In the genomic region with DNA sequence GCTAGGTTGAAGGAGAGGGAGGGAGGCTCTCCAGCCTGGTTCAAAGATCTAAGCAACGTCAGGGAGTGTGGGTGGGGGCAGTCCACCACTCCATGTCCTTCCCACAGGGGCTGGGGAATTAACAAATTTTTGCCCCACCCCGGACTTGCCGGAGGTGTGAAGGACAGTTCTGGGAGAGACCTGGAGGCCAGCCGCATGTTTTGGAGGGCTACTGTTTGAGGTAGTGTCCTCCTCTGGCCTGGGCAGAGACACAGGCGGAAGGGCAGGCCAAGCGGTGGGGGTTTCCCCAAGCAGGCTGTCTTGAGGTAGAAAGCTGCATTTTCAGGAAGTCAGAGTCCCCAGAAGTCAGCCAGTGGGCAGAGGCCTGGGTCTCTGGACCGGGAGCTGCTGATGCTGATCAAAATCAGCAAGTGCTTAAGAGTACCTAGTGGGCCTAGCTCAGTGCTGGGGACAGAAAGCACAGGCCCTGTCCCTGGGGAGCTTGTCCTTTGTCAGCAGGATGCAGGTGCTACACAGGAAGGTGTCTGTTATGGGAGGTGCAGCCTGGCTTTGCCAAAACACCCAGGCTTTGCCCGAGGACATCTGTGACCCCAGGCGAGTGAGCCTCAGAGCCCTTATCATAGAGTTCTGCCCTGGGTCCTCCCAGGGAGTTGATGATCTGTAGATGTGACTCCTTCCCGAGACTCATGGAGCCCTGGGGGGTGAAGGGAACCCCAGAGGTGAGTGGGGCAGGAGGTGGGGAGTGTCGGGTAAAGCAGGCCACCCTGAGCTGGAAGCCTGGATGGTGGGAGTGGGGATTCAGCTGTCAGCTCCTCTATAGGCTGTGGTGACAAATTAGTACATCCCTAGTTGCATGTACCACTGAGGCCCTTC, we compare ENCODE assay signal across 1 cellular context.
TF ChIP-seq lines count a peak whose summit lies in the region.

No MANE protein-coding gene starts in this region.

TF ChIP-seq in GM12878, 131 proteins besides CTCF, POLR2A, EP300 and RAD21 (continued from another document and continues in another):
- TF ChIP-seq, protein P1, sequence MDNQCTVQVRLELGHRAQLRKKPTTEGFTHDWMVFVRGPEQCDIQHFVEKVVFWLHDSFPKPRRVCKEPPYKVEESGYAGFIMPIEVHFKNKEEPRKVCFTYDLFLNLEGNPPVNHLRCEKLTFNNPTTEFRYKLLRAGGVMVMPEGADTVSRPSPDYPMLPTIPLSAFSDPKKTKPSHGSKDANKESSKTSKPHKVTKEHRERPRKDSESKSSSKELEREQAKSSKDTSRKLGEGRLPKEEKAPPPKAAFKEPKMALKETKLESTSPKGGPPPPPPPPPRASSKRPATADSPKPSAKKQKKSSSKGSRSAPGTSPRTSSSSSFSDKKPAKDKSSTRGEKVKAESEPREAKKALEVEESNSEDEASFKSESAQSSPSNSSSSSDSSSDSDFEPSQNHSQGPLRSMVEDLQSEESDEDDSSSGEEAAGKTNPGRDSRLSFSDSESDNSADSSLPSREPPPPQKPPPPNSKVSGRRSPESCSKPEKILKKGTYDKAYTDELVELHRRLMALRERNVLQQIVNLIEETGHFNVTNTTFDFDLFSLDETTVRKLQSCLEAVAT (IDR thresholded peaks at IDR 0.05), result 0 out of 2 replicates have a peak, but pooled peaks have one; percentile 37
- no peak for TF ChIP-seq SIX5 (IDR thresholded peaks at IDR 0.05; ENCODE audit: low read depth, low read length, severe bottlenecking)
- TF ChIP-seq ZSCAN29 (IDR thresholded peaks at IDR 0.05), result no peak
- no peak for TF ChIP-seq BACH1 (IDR thresholded peaks at IDR 0.05; ENCODE audit: borderline replicate concordance)
- TF ChIP-seq, protein P2, sequence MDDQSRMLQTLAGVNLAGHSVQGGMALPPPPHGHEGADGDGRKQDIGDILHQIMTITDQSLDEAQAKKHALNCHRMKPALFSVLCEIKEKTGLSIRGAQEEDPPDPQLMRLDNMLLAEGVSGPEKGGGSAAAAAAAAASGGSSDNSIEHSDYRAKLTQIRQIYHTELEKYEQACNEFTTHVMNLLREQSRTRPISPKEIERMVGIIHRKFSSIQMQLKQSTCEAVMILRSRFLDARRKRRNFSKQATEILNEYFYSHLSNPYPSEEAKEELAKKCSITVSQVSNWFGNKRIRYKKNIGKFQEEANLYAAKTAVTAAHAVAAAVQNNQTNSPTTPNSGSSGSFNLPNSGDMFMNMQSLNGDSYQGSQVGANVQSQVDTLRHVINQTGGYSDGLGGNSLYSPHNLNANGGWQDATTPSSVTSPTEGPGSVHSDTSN (IDR thresholded peaks at IDR 0.05; ENCODE audit: insufficient replicate concordance, low read depth, low read length), result no peak
- no peak for TF ChIP-seq SREBF1 (IDR thresholded peaks at IDR 0.05; ENCODE audit: low read length)
- TF ChIP-seq ZNF207 (IDR thresholded peaks at IDR 0.05; ENCODE audit: borderline replicate concordance), result no peak
- TF ChIP-seq HDAC2 (IDR thresholded peaks at IDR 0.05), result no peak
- no peak for TF ChIP-seq SUPT20H (IDR thresholded peaks at IDR 0.05; ENCODE audit: borderline replicate concordance, control insufficient read depth, low read depth, low read length)
- no peak for TF ChIP-seq RBBP5 (conservative IDR thresholded peaks at IDR 0.05)
- TF ChIP-seq IKZF2 (IDR thresholded peaks at IDR 0.05), result peak; percentile 77 to 85
- TF ChIP-seq MTA3 (IDR thresholded peaks at IDR 0.05; ENCODE audit: borderline replicate concordance, low read length), result no peak
- TF ChIP-seq LARP7 (IDR thresholded peaks at IDR 0.05), result no peak
- TF ChIP-seq SMC3 (IDR thresholded peaks at IDR 0.05; ENCODE audit: borderline replicate concordance, low read length), result no peak; the same call in 1 of the 2 replicates
- TF ChIP-seq NR2F1 (conservative IDR thresholded peaks at IDR 0.05), result peak; percentile 55; the same call in 1 of the 2 replicates
- peak; percentile 79 for TF ChIP-seq RELA (IDR thresholded peaks at IDR 0.05; ENCODE audit: borderline replicate concordance, partially characterized antibody)
- no peak for TF ChIP-seq RFX5 (IDR thresholded peaks at IDR 0.05; ENCODE audit: low read depth, low read length)
- no peak for TF ChIP-seq SMARCA5 (IDR thresholded peaks at IDR 0.05)
- no peak for TF ChIP-seq ESRRA (IDR thresholded peaks at IDR 0.05; ENCODE audit: low read length)
- TF ChIP-seq EED (IDR thresholded peaks at IDR 0.05; ENCODE audit: low read depth), result peak; percentile 81
- no peak for TF ChIP-seq ASH2L (IDR thresholded peaks at IDR 0.05; ENCODE audit: borderline replicate concordance, low read depth)
- TF ChIP-seq SUZ12 (IDR thresholded peaks at IDR 0.05; ENCODE audit: unreplicated experiment), result no peak
- TF ChIP-seq, protein P3, sequence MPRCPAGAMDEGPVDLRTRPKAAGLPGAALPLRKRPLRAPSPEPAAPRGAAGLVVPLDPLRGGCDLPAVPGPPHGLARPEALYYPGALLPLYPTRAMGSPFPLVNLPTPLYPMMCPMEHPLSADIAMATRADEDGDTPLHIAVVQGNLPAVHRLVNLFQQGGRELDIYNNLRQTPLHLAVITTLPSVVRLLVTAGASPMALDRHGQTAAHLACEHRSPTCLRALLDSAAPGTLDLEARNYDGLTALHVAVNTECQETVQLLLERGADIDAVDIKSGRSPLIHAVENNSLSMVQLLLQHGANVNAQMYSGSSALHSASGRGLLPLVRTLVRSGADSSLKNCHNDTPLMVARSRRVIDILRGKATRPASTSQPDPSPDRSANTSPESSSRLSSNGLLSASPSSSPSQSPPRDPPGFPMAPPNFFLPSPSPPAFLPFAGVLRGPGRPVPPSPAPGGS (IDR thresholded peaks at IDR 0.05; ENCODE audit: borderline replicate concordance, insufficient read depth, low read depth, low read length, poor library complexity, severe bottlenecking), result no peak
- no peak for TF ChIP-seq CBX3 (IDR thresholded peaks at IDR 0.05; ENCODE audit: borderline replicate concordance, low read depth)
- TF ChIP-seq GATAD2B (conservative IDR thresholded peaks at IDR 0.05; ENCODE audit: low read depth), result peak; percentile 65
- TF ChIP-seq, protein P4, sequence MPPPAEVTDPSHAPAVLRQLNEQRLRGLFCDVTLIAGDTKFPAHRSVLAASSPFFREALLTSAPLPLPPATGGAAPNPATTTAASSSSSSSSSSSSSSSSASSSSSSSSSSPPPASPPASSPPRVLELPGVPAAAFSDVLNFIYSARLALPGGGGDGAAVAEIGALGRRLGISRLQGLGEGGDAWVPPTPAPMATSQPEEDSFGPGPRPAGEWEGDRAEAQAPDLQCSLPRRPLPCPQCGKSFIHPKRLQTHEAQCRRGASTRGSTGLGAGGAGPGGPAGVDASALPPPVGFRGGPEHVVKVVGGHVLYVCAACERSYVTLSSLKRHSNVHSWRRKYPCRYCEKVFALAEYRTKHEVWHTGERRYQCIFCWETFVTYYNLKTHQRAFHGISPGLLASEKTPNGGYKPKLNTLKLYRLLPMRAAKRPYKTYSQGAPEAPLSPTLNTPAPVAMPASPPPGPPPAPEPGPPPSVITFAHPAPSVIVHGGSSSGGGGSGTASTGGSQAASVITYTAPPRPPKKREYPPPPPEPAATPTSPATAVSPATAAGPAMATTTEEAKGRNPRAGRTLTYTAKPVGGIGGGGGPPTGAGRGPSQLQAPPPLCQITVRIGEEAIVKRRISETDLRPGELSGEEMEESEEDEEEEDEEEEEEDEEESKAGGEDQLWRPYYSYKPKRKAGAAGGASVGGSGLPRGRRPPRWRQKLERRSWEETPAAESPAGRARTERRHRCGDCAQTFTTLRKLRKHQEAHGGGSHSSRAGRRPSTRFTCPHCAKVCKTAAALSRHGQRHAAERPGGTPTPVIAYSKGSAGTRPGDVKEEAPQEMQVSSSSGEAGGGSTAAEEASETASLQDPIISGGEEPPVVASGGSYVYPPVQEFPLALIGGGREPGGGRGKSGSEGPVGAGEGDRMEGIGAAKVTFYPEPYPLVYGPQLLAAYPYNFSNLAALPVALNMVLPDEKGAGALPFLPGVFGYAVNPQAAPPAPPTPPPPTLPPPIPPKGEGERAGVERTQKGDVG (CRISPR knock-in tag; IDR thresholded peaks at IDR 0.05), result no peak
- TF ChIP-seq SIN3A (IDR thresholded peaks at IDR 0.05; ENCODE audit: low read depth, low read length), result no peak
- TF ChIP-seq IRF4 (IDR thresholded peaks at IDR 0.05; ENCODE audit: low read depth, low read length), result 0 out of 2 replicates have a peak, but pooled peaks have one; percentile 23
- TF ChIP-seq CREM (IDR thresholded peaks at IDR 0.05; ENCODE audit: low read depth), result peak; percentile 45; the same call in 1 of the 2 replicates
- TF ChIP-seq, protein P5, sequence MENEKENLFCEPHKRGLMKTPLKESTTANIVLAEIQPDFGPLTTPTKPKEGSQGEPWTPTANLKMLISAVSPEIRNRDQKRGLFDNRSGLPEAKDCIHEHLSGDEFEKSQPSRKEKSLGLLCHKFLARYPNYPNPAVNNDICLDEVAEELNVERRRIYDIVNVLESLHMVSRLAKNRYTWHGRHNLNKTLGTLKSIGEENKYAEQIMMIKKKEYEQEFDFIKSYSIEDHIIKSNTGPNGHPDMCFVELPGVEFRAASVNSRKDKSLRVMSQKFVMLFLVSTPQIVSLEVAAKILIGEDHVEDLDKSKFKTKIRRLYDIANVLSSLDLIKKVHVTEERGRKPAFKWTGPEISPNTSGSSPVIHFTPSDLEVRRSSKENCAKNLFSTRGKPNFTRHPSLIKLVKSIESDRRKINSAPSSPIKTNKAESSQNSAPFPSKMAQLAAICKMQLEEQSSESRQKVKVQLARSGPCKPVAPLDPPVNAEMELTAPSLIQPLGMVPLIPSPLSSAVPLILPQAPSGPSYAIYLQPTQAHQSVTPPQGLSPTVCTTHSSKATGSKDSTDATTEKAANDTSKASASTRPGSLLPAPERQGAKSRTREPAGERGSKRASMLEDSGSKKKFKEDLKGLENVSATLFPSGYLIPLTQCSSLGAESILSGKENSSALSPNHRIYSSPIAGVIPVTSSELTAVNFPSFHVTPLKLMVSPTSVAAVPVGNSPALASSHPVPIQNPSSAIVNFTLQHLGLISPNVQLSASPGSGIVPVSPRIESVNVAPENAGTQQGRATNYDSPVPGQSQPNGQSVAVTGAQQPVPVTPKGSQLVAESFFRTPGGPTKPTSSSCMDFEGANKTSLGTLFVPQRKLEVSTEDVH (IDR thresholded peaks at IDR 0.05; ENCODE audit: low read depth, partially characterized antibody), result no peak
- peak; percentile 83 for TF ChIP-seq MEF2B (IDR thresholded peaks at IDR 0.05; ENCODE audit: partially characterized antibody, poor library complexity, severe bottlenecking)
- peak; percentile 68; the same call in 1 of the 2 replicates for TF ChIP-seq TAF1 (IDR thresholded peaks at IDR 0.05; ENCODE audit: borderline replicate concordance, low read depth, low read length)
- TF ChIP-seq, protein P6, sequence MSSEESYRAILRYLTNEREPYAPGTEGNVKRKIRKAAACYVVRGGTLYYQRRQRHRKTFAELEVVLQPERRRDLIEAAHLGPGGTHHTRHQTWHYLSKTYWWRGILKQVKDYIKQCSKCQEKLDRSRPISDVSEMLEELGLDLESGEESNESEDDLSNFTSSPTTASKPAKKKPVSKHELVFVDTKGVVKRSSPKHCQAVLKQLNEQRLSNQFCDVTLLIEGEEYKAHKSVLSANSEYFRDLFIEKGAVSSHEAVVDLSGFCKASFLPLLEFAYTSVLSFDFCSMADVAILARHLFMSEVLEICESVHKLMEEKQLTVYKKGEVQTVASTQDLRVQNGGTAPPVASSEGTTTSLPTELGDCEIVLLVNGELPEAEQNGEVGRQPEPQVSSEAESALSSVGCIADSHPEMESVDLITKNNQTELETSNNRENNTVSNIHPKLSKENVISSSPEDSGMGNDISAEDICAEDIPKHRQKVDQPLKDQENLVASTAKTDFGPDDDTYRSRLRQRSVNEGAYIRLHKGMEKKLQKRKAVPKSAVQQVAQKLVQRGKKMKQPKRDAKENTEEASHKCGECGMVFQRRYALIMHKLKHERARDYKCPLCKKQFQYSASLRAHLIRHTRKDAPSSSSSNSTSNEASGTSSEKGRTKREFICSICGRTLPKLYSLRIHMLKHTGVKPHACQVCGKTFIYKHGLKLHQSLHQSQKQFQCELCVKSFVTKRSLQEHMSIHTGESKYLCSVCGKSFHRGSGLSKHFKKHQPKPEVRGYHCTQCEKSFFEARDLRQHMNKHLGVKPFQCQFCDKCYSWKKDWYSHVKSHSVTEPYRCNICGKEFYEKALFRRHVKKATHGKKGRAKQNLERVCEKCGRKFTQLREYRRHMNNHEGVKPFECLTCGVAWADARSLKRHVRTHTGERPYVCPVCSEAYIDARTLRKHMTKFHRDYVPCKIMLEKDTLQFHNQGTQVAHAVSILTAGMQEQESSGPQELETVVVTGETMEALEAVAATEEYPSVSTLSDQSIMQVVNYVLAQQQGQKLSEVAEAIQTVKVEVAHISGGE (CRISPR knock-in tag; IDR thresholded peaks at IDR 0.05), result no peak
- TF ChIP-seq CHD2 (IDR thresholded peaks at IDR 0.05; ENCODE audit: borderline replicate concordance, low read depth, low read length), result no peak
- TF ChIP-seq RAD51 (IDR thresholded peaks at IDR 0.05), result no peak
- TF ChIP-seq SMAD5 (IDR thresholded peaks at IDR 0.05; ENCODE audit: low read depth), result no peak
- TF ChIP-seq ETV6 (conservative IDR thresholded peaks at IDR 0.05 in 1 of 2, IDR thresholded peaks at IDR 0.05 in 1 of 2; ENCODE audit: borderline replicate concordance in 1 of 2, low read depth in 1 of 2), result 0 out of 4 replicates have a peak, but pooled peaks of 1 of the 2 experiments have one; percentile 25
- no peak for TF ChIP-seq HDAC6 (IDR thresholded peaks at IDR 0.05; ENCODE audit: unreplicated experiment)
- TF ChIP-seq, protein P7, sequence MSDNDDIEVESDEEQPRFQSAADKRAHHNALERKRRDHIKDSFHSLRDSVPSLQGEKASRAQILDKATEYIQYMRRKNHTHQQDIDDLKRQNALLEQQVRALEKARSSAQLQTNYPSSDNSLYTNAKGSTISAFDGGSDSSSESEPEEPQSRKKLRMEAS (IDR thresholded peaks at IDR 0.05; ENCODE audit: low read depth, low read length), result peak; percentile 17; the same call in 1 of the 2 replicates
- TF ChIP-seq MYC (IDR thresholded peaks at IDR 0.05; ENCODE audit: insufficient read depth, insufficient read length, insufficient replicate concordance, low read length, severe bottlenecking), result no peak
- no peak for TF ChIP-seq CHD4 (IDR thresholded peaks at IDR 0.05)
- no peak for TF ChIP-seq FOXK2 (IDR thresholded peaks at IDR 0.05)
- peak; percentile 70 for TF ChIP-seq SPI1 (IDR thresholded peaks at IDR 0.05; ENCODE audit: borderline replicate concordance, insufficient read depth, low read depth, low read length)
- TF ChIP-seq, protein P8, sequence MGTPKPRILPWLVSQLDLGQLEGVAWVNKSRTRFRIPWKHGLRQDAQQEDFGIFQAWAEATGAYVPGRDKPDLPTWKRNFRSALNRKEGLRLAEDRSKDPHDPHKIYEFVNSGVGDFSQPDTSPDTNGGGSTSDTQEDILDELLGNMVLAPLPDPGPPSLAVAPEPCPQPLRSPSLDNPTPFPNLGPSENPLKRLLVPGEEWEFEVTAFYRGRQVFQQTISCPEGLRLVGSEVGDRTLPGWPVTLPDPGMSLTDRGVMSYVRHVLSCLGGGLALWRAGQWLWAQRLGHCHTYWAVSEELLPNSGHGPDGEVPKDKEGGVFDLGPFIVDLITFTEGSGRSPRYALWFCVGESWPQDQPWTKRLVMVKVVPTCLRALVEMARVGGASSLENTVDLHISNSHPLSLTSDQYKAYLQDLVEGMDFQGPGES (IDR thresholded peaks at IDR 0.05), result no peak; the same call in 1 of the 2 replicates
- no peak for TF ChIP-seq CBX5 (IDR thresholded peaks at IDR 0.05; ENCODE audit: low read depth)
- 0 out of 2 replicates have a peak, but pooled peaks have one; percentile 15 for TF ChIP-seq HDGF (IDR thresholded peaks at IDR 0.05)
- TF ChIP-seq STAT1 (conservative IDR thresholded peaks at IDR 0.05), result no peak
- TF ChIP-seq RUNX3 (IDR thresholded peaks at IDR 0.05; ENCODE audit: low read length), result peak; percentile 56
- TF ChIP-seq, protein P9, sequence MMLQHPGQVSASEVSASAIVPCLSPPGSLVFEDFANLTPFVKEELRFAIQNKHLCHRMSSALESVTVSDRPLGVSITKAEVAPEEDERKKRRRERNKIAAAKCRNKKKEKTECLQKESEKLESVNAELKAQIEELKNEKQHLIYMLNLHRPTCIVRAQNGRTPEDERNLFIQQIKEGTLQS (IDR thresholded peaks at IDR 0.05; ENCODE audit: borderline replicate concordance, extremely low read depth, low read depth, low read length), result no peak
